In the genomic region with DNA sequence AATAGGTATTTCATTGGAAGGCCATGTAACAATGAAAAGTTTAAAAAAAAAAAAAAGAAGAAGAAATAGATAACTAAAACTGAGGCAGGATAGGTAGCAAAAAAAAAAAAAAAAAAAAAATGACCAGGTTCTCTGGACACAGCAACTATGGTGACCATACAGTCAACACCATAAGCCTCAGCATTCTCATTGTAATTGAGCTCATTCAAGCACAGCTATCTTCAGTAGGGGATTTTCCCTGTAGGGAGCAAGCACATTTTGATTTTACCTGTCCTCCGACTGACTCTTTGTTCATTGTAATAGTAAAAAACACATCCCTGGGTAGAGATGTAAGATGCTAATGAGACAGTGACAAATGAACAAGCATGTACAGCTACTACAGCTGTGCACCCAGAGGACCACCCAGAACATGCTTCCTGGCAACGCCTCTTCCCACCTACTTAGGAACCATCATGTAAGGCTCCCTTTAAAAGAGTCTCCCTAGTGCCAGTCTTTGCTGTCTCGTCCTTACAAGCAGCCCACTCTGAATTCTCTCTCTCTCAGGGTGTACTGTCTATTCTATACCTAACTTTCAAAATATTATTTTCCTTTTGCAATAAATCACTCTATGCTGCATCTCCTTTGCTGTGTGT, we compare ENCODE assay signal across 24 cellular contexts.
DNase-seq lines count a peak whose midpoint lies in the region; ATAC-seq and TF ChIP-seq lines count a peak whose summit lies in the region.
"Had no signal": no experiment of that assay in that cellular context is flagged by ENCODE, and none has a peak within 500 bp of the region (broad histone marks: within the 10 kb centered on the region; RNA-seq: fewer than 3 reads in every experiment).

No MANE protein-coding gene starts in this region.

- no peak for TF ChIP-seq CTCF in WTC11 (IDR thresholded peaks at IDR 0.05)
- TF ChIP-seq CTCF in endodermal cell (conservative IDR thresholded peaks at IDR 0.05): no peak
- TF ChIP-seq CTCF in HFFc6 (IDR thresholded peaks at IDR 0.05): no peak

- H3K9me3 ChIP-seq in endodermal cell (ENCODE audit: control insufficient read depth, low read length): no peaks in the 10 kb centered on the region
- H3K9me3 ChIP-seq: breast epithelium, SJSA1 had no signal

- 63 to 72% methylated on average over 2 to 3 of the region's 3 CpGs for WGBS in endodermal cell (ENCODE audit: insufficient coverage in 1 of 2, insufficient read length in 1 of 2), 2 experiments

- peaks cover 48% of the 10 kb centered on the region for H3K4me1 Mint-ChIP-seq in activated T-cell treated with anti-CD3 and anti-CD28 coated beads, Interleukin-2, amount 50 U/mL, for 24 hours (ENCODE audit: low read depth)
- H3K4me1 Mint-ChIP-seq in WTC11: peaks cover 6% of the 10 kb centered on the region
- no peaks in the 10 kb centered on the region for H3K4me1 Mint-ChIP-seq in endodermal cell
- peaks cover 49% of the 10 kb centered on the region for H3K4me1 Mint-ChIP-seq in stimulated activated effector memory CD8-positive, alpha-beta T cell treated with anti-CD3 and anti-CD28 coated beads, Interleukin-12 subunit alpha, Interleukin-12 subunit beta, amount 100 ng/mL, for 72 hours
- H3K4me1 Mint-ChIP-seq in HFFc6 (ENCODE audit: low read depth): no peaks in the 10 kb centered on the region; the same call in 1 of the 2 replicates

- H3K36me3 ChIP-seq in endodermal cell (ENCODE audit: control insufficient read depth, insufficient read depth, low read length): no peaks in the 10 kb centered on the region
- H3K36me3 ChIP-seq: breast epithelium had no signal

- no peaks in the 10 kb centered on the region for H3K27me3 Mint-ChIP-seq in activated T-cell treated with anti-CD3 and anti-CD28 coated beads, Interleukin-2, amount 50 U/mL, for 24 hours
- H3K27me3 Mint-ChIP-seq in WTC11 (ENCODE audit: low read depth) (no peaks in the 10 kb centered on the region), endodermal cell (ENCODE audit: insufficient read depth) (no peaks in the 10 kb centered on the region), HFFc6 (ENCODE audit: insufficient read depth) (no peaks in the 10 kb centered on the region)

- ATAC-seq in WTC11: peak; percentile 78
- ATAC-seq in stimulated activated effector memory CD8-positive, alpha-beta T cell treated with anti-CD3 and anti-CD28 coated beads, Interleukin-12 subunit alpha, Interleukin-12 subunit beta, amount 100 ng/mL, for 72 hours: no peak
- no peak for ATAC-seq in GM19463 (IDR thresholded peaks at IDR 0.05; ENCODE audit: unreplicated experiment)
- ATAC-seq: foreskin keratinocyte, psoas muscle had no signal

- H3K27ac Mint-ChIP-seq in activated T-cell treated with anti-CD3 and anti-CD28 coated beads, Interleukin-2, amount 50 U/mL, for 24 hours: peak overlapping the region; percentile 62
- H3K27ac Mint-ChIP-seq in WTC11 (0 out of 2 replicates have a peak overlapping the region, but pooled peaks have one; percentile 26), endodermal cell (peak overlapping the region; percentile 11), HFFc6 (no peak overlapping the region)
- H3K27ac Mint-ChIP-seq in stimulated activated effector memory CD8-positive, alpha-beta T cell treated with anti-CD3 and anti-CD28 coated beads, Interleukin-12 subunit alpha, Interleukin-12 subunit beta, amount 100 ng/mL, for 72 hours: peak overlapping the region; percentile 9

- H3K27me3 ChIP-seq in endodermal cell (ENCODE audit: control insufficient read depth, insufficient read depth, low read length, poor library complexity, severe bottlenecking): no peaks in the 10 kb centered on the region
- H3K27me3 ChIP-seq: breast epithelium, foreskin keratinocyte, SJSA1 had no signal

- peaks cover 58% of the 10 kb centered on the region for H3K36me3 Mint-ChIP-seq in activated T-cell treated with anti-CD3 and anti-CD28 coated beads, Interleukin-2, amount 50 U/mL, for 24 hours (ENCODE audit: low read depth)
- H3K36me3 Mint-ChIP-seq in WTC11 (peaks cover 6% of the 10 kb centered on the region; the same call in 1 of the 2 replicates), endodermal cell (ENCODE audit: low read depth) (peaks cover 12% of the 10 kb centered on the region), HFFc6 (ENCODE audit: low read depth) (peaks cover 14% of the 10 kb centered on the region)
- peaks cover 100% of the 10 kb centered on the region for H3K36me3 Mint-ChIP-seq in stimulated activated effector memory CD8-positive, alpha-beta T cell treated with anti-CD3 and anti-CD28 coated beads, Interleukin-12 subunit alpha, Interleukin-12 subunit beta, amount 100 ng/mL, for 72 hours

- CTCF ChIA-PET in WTC11 (lab: Charles Lee): interaction anchor here (0.6 to 3.6 kb wide), 13 partner anchors 11 to 742 kb away, joined by 3 to 38 read pairs (median 4); a partner anchor contains a TSS

- H3K9ac ChIP-seq in endodermal cell (ENCODE audit: extremely low read depth, low read length, poor library complexity, severe bottlenecking): no peak overlapping the region

- H3K4me3 ChIP-seq in endodermal cell (ENCODE audit: low read length): no peak overlapping the region
- H3K4me3 ChIP-seq: breast epithelium, PC-9, psoas muscle, SJSA1, smooth muscle cell had no signal

- no peaks in the 10 kb centered on the region for H3K4me1 ChIP-seq in endodermal cell (ENCODE audit: control insufficient read depth, insufficient read depth, low read length)
- H3K4me1 ChIP-seq: breast epithelium, SJSA1 had no signal

- POLR2A ChIA-PET in WTC11 (lab: Charles Lee): interaction anchor here (0.7 kb wide), 1 partner anchor 290 kb away, joined by 10 read pairs; no protein-coding TSS in a partner anchor

- no peak for DNase-seq in activated T-cell treated with anti-CD3 and anti-CD28 coated beads, Interleukin-2, amount 50 U/mL, for 24 hours
- DNase-seq in activated T-cell treated with anti-CD3 and anti-CD28 coated beads, Interleukin-2, amount 50 U/mL, for 48 hours: no peak
- no peak for DNase-seq in WTC11 (ENCODE audit: low spot score)
- DNase-seq in endodermal cell: peak; percentile 44
- no peak for DNase-seq in stimulated activated effector memory CD8-positive, alpha-beta T cell treated with anti-CD3 and anti-CD28 coated beads, Interleukin-12 subunit alpha, Interleukin-12 subunit beta, amount 100 ng/mL, for 72 hours (ENCODE audit: low spot score in 2 of 2)
- no peak for DNase-seq in activated effector memory CD4-positive, alpha-beta T cell treated with anti-CD3 and anti-CD28 coated beads, Interleukin-2, amount 50 U/mL, for 16 hours
- DNase-seq in HFFc6: no peak
- DNase-seq: DMS53; foreskin keratinocyte; HCEC 1CT; hippocampal formation; kidney glomerular epithelial cell; mammary epithelial cell; NCI-H146; NCI-H2227 treated with DMSO at 0.1 percent for 48 hours; PC-9; psoas muscle; stimulated activated CD4-positive, alpha-beta T cell treated with anti-CD3 and anti-CD28 coated beads, Interleukin-4, amount 100 ng/mL, for 1 hour; T1000 had no signal

- H3K27ac ChIP-seq in endodermal cell (ENCODE audit: low read depth, low read length): no peak overlapping the region
- H3K27ac ChIP-seq: breast epithelium, epithelial cell of prostate, foreskin keratinocyte, PC-9, psoas muscle, SJSA1 had no signal

- H3K4me3 Mint-ChIP-seq in activated T-cell treated with anti-CD3 and anti-CD28 coated beads, Interleukin-2, amount 50 U/mL, for 24 hours: no peak overlapping the region
- H3K4me3 Mint-ChIP-seq in WTC11: no peak overlapping the region
- H3K4me3 Mint-ChIP-seq in endodermal cell: no peak overlapping the region
- no peak overlapping the region for H3K4me3 Mint-ChIP-seq in stimulated activated effector memory CD8-positive, alpha-beta T cell treated with anti-CD3 and anti-CD28 coated beads, Interleukin-12 subunit alpha, Interleukin-12 subunit beta, amount 100 ng/mL, for 72 hours
- no peak overlapping the region for H3K4me3 Mint-ChIP-seq in HFFc6

- H3K9me3 Mint-ChIP-seq in activated T-cell treated with anti-CD3 and anti-CD28 coated beads, Interleukin-2, amount 50 U/mL, for 24 hours: no peaks in the 10 kb centered on the region
- H3K9me3 Mint-ChIP-seq in WTC11 (no peaks in the 10 kb centered on the region; the same call in 1 of the 2 replicates), endodermal cell (peaks cover 4% of the 10 kb centered on the region), HFFc6 (no peaks in the 10 kb centered on the region)
- no peaks in the 10 kb centered on the region for H3K9me3 Mint-ChIP-seq in stimulated activated effector memory CD8-positive, alpha-beta T cell treated with anti-CD3 and anti-CD28 coated beads, Interleukin-12 subunit alpha, Interleukin-12 subunit beta, amount 100 ng/mL, for 72 hours

TF ChIP-seq in WTC11, 78 proteins besides CTCF, POLR2A, EP300 and RAD21 (continues in another document):
- TF ChIP-seq, protein P1, sequence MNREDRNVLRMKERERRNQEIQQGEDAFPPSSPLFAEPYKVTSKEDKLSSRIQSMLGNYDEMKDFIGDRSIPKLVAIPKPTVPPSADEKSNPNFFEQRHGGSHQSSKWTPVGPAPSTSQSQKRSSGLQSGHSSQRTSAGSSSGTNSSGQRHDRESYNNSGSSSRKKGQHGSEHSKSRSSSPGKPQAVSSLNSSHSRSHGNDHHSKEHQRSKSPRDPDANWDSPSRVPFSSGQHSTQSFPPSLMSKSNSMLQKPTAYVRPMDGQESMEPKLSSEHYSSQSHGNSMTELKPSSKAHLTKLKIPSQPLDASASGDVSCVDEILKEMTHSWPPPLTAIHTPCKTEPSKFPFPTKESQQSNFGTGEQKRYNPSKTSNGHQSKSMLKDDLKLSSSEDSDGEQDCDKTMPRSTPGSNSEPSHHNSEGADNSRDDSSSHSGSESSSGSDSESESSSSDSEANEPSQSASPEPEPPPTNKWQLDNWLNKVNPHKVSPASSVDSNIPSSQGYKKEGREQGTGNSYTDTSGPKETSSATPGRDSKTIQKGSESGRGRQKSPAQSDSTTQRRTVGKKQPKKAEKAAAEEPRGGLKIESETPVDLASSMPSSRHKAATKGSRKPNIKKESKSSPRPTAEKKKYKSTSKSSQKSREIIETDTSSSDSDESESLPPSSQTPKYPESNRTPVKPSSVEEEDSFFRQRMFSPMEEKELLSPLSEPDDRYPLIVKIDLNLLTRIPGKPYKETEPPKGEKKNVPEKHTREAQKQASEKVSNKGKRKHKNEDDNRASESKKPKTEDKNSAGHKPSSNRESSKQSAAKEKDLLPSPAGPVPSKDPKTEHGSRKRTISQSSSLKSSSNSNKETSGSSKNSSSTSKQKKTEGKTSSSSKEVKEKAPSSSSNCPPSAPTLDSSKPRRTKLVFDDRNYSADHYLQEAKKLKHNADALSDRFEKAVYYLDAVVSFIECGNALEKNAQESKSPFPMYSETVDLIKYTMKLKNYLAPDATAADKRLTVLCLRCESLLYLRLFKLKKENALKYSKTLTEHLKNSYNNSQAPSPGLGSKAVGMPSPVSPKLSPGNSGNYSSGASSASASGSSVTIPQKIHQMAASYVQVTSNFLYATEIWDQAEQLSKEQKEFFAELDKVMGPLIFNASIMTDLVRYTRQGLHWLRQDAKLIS (CRISPR knock-in tag; IDR thresholded peaks at IDR 0.05; ENCODE audit: borderline replicate concordance): no peak
- TF ChIP-seq RELA (CRISPR knock-in tag; IDR thresholded peaks at IDR 0.05; ENCODE audit: borderline replicate concordance) (no peak), HMGA2 (CRISPR knock-in tag; IDR thresholded peaks at IDR 0.05) (no peak), ZNF317 (CRISPR knock-in tag; IDR thresholded peaks at IDR 0.05; ENCODE audit: borderline replicate concordance, low read depth) (no peak), ZNF263 (CRISPR knock-in tag; IDR thresholded peaks at IDR 0.05; ENCODE audit: low read depth) (no peak)
